11 cellular contexts compared by ENCODE assay signal in genomic region chr7:50206521-50207250, GRCh38.
DNase-seq lines count a peak whose midpoint lies in the region; ATAC-seq and TF ChIP-seq lines count a peak whose summit lies in the region.
"Had no signal": no experiment of that assay in that cellular context is flagged by ENCODE, and none has a peak within 500 bp of the region (broad histone marks: within the 10 kb centered on the region; RNA-seq: fewer than 3 reads in every experiment).

No MANE protein-coding gene starts in this region.

- ATAC-seq in left cardiac atrium (peak; percentile 32 to 54), Right ventricle myocardium inferior (no peak), upper lobe of right lung (peak; percentile 52)

- H3K27me3 Mint-ChIP-seq in activated T-helper 2 cell treated with anti-CD3 and anti-CD28 coated beads, Interferon-gamma antibody, Interleukin-2, Interleukin-4, amounts not matched to agents 10 μg/mL and 5 μg/mL and 100 μg/mL, durations not matched to agents 14 hours and 24 hours and 36 hours (ENCODE audit: low read depth), result no peaks in the 10 kb centered on the region
- H3K27me3 Mint-ChIP-seq in osteocyte (ENCODE audit: unreplicated experiment), result no peaks in the 10 kb centered on the region
- H3K27me3 Mint-ChIP-seq: naive B cell had no signal

- H3K27me3 ChIP-seq in upper lobe of right lung (no peaks in the 10 kb centered on the region), MG63 (no peaks in the 10 kb centered on the region), uterus (no peaks in the 10 kb centered on the region)

- H3K27ac ChIP-seq in upper lobe of right lung, result no peak overlapping the region
- no peak overlapping the region for H3K27ac ChIP-seq in uterus
- H3K27ac ChIP-seq: epithelial cell of prostate, SK-N-MC had no signal

- no peaks in the 10 kb centered on the region for H3K9me3 Mint-ChIP-seq in activated T-helper 2 cell treated with anti-CD3 and anti-CD28 coated beads, Interferon-gamma antibody, Interleukin-2, Interleukin-4, amounts not matched to agents 10 μg/mL and 5 μg/mL and 100 μg/mL, durations not matched to agents 14 hours and 24 hours and 36 hours
- H3K9me3 Mint-ChIP-seq in osteocyte (ENCODE audit: unreplicated experiment), result no peaks in the 10 kb centered on the region
- H3K9me3 Mint-ChIP-seq: naive B cell had no signal

- H3K27ac Mint-ChIP-seq in activated T-helper 2 cell treated with anti-CD3 and anti-CD28 coated beads, Interferon-gamma antibody, Interleukin-2, Interleukin-4, amounts not matched to agents 10 μg/mL and 5 μg/mL and 100 μg/mL, durations not matched to agents 14 hours and 24 hours and 36 hours, result peak overlapping the region; percentile 94
- H3K27ac Mint-ChIP-seq in osteocyte (ENCODE audit: unreplicated experiment), result no peak overlapping the region

- H3K36me3 ChIP-seq in upper lobe of right lung (no peaks in the 10 kb centered on the region), MG63 (no peaks in the 10 kb centered on the region), uterus (no peaks in the 10 kb centered on the region)

- peak overlapping the region; percentile 58 for H3K4me3 Mint-ChIP-seq in activated T-helper 2 cell treated with anti-CD3 and anti-CD28 coated beads, Interferon-gamma antibody, Interleukin-2, Interleukin-4, amounts not matched to agents 10 μg/mL and 5 μg/mL and 100 μg/mL, durations not matched to agents 14 hours and 24 hours and 36 hours (ENCODE audit: low read depth)
- no peak overlapping the region for H3K4me3 Mint-ChIP-seq in osteocyte (ENCODE audit: unreplicated experiment)

- H3K4me1 ChIP-seq in upper lobe of right lung (no peaks in the 10 kb centered on the region), uterus (no peaks in the 10 kb centered on the region)

- no peaks in the 10 kb centered on the region for H3K9me3 ChIP-seq in upper lobe of right lung
- H3K9me3 ChIP-seq in MG63, result no peaks in the 10 kb centered on the region
- H3K9me3 ChIP-seq in uterus, result no peaks in the 10 kb centered on the region

- intact Hi-C loops in left cardiac atrium (cut with DNase I), result loop anchor here (5.0 to 10.0 kb wide), 2 partner anchors 211 to 958 kb away; no protein-coding TSS in a partner anchor
- intact Hi-C loops in Right ventricle myocardium inferior (cut with DNase I), result loop anchor here (5.0 kb wide), 2 partner anchors 211 to 956 kb away; no protein-coding TSS in a partner anchor
- intact Hi-C loops in activated T-helper 2 cell treated with anti-CD3 and anti-CD28 coated beads, Interferon-gamma antibody, Interleukin-2, Interleukin-4, amounts not matched to agents 10 μg/mL and 5 μg/mL and 100 μg/mL, durations not matched to agents 14 hours and 24 hours and 36 hours (cut with micrococcal nuclease), result no loop called here
- intact Hi-C loops in upper lobe of right lung (cut with DNase I), result no loop called here
- intact Hi-C loops in uterus (cut with DNase I; ENCODE audit: low total_unique reads), result no loop called here

- H3K36me3 Mint-ChIP-seq in activated T-helper 2 cell treated with anti-CD3 and anti-CD28 coated beads, Interferon-gamma antibody, Interleukin-2, Interleukin-4, amounts not matched to agents 10 μg/mL and 5 μg/mL and 100 μg/mL, durations not matched to agents 14 hours and 24 hours and 36 hours (ENCODE audit: low read depth), result peaks cover 3% of the 10 kb centered on the region
- no peaks in the 10 kb centered on the region for H3K36me3 Mint-ChIP-seq in osteocyte (ENCODE audit: unreplicated experiment)
- H3K36me3 Mint-ChIP-seq: naive B cell had no signal

- TF ChIP-seq CTCF in osteocyte (IDR thresholded peaks at IDR 0.05) (no peak), upper lobe of right lung (IDR thresholded peaks at IDR 0.05) (no peak), uterus (IDR thresholded peaks at IDR 0.05) (no peak)

- H3K4me3 ChIP-seq in upper lobe of right lung (no peak overlapping the region), MG63 (no peak overlapping the region), uterus (no peak overlapping the region)
- H3K4me3 ChIP-seq: SK-N-MC had no signal

- H3K4me1 Mint-ChIP-seq in activated T-helper 2 cell treated with anti-CD3 and anti-CD28 coated beads, Interferon-gamma antibody, Interleukin-2, Interleukin-4, amounts not matched to agents 10 μg/mL and 5 μg/mL and 100 μg/mL, durations not matched to agents 14 hours and 24 hours and 36 hours (ENCODE audit: low read depth), result peaks cover 92% of the 10 kb centered on the region
- no peaks in the 10 kb centered on the region for H3K4me1 Mint-ChIP-seq in osteocyte (ENCODE audit: unreplicated experiment)

- DNase-seq in left cardiac atrium (peak; percentile 39), Right ventricle myocardium inferior (ENCODE audit: missing footprints) (no peak), osteocyte (ENCODE audit: extremely low spot score, unreplicated experiment) (peak; percentile 79), upper lobe of right lung (no peak), MG63 (no peak), uterus (no peak), NCI-H748 treated with DMSO at 0.1 percent for 48 hours (lab: John Stamatoyannopoulos, UW) (no peak)
- DNase-seq in activated T-helper 2 cell treated with anti-CD3 and anti-CD28 coated beads, Interferon-gamma antibody, Interleukin-2, Interleukin-4, amounts not matched to agents 10 μg/mL and 5 μg/mL and 100 μg/mL, durations not matched to agents 14 hours and 24 hours and 36 hours (ENCODE audit: low spot score), result peak; percentile 50
- DNase-seq: naive B cell had no signal

- no peak for TF ChIP-seq POLR2A in uterus (IDR thresholded peaks at IDR 0.05)

Comparison
In these comparisons a context has a peak if more than half of its experiments do, and no peak if none do; other contexts are left out.
1. DNase-seq: peak in left cardiac atrium (single experiment), activated T-helper 2 cell treated with anti-CD3 and anti-CD28 coated beads, Interferon-gamma antibody, Interleukin-2, Interleukin-4, amounts not matched to agents 10 μg/mL and 5 μg/mL and 100 μg/mL, durations not matched to agents 14 hours and 24 hours and 36 hours (single experiment) and osteocyte (single experiment); none in Right ventricle myocardium inferior (single experiment), upper lobe of right lung (single experiment), MG63 (single experiment), uterus (0 of 2) and NCI-H748 treated with DMSO at 0.1 percent for 48 hours (single experiment).
2. intact Hi-C loops: an anchor here in left cardiac atrium (5.0 to 10.0 kb wide) and Right ventricle myocardium inferior (5.0 kb wide); none called in activated T-helper 2 cell treated with anti-CD3 and anti-CD28 coated beads, Interferon-gamma antibody, Interleukin-2, Interleukin-4, amounts not matched to agents 10 μg/mL and 5 μg/mL and 100 μg/mL, durations not matched to agents 14 hours and 24 hours and 36 hours, upper lobe of right lung and uterus.